ENCODE assay signal across 21 cellular contexts in genomic region chr1:83741751-83742150, GRCh38.
"Had no signal": no experiment of that assay in that cellular context is flagged by ENCODE, and none has a peak within 500 bp of the region (broad histone marks: within the 10 kb centered on the region; RNA-seq: fewer than 3 reads in every experiment).

No MANE protein-coding gene starts in this region.

- H3K79me2 ChIP-seq: parathyroid adenoma had no signal

- ATAC-seq: activated naive CD8-positive, alpha-beta T cell treated with anti-CD3 and anti-CD28 coated beads, Interleukin-2, amount 50 U/mL, for 24 hours; gastrocnemius medialis; left lung; stimulated activated memory B cell treated with anti-CD40 and anti-IgM and Interleukin-4, amounts not matched to agents 10 μg/mL and 1 μg/mL and 100 μg/mL, for 72 hours had no signal

- H3K27me3 Mint-ChIP-seq: activated CD4-positive, alpha-beta T cell treated with anti-CD3 and anti-CD28 coated beads, Interleukin-2, amount 10 ng/mL, durations not matched to agents 24 days and 14 days; activated naive CD4-positive, alpha-beta T cell treated with anti-CD3 and anti-CD28 coated beads, Interleukin-2, amount 10 ng/mL, durations not matched to agents 7 days and 5 days; activated naive CD8-positive, alpha-beta T cell treated with anti-CD3 and anti-CD28 coated beads, Interleukin-2, amount 50 U/mL, for 24 hours; central memory CD8-positive, alpha-beta T cell; stimulated activated memory B cell treated with anti-CD40 and anti-IgM and Interleukin-4, amounts not matched to agents 10 μg/mL and 1 μg/mL and 100 μg/mL, for 72 hours had no signal

- H3K9ac ChIP-seq: parathyroid adenoma had no signal

- H3K27ac Mint-ChIP-seq: activated CD4-positive, alpha-beta T cell treated with anti-CD3 and anti-CD28 coated beads, Interleukin-2, amount 10 ng/mL, durations not matched to agents 24 days and 14 days; activated naive CD4-positive, alpha-beta T cell treated with anti-CD3 and anti-CD28 coated beads, Interleukin-2, amount 10 ng/mL, durations not matched to agents 7 days and 5 days; activated naive CD8-positive, alpha-beta T cell treated with anti-CD3 and anti-CD28 coated beads, Interleukin-2, amount 50 U/mL, for 24 hours; stimulated activated memory B cell treated with anti-CD40 and anti-IgM and Interleukin-4, amounts not matched to agents 10 μg/mL and 1 μg/mL and 100 μg/mL, for 72 hours had no signal

- H2AFZ ChIP-seq: parathyroid adenoma had no signal

- H3K4me3 Mint-ChIP-seq: activated CD4-positive, alpha-beta T cell treated with anti-CD3 and anti-CD28 coated beads, Interleukin-2, amount 10 ng/mL, durations not matched to agents 24 days and 14 days; activated naive CD4-positive, alpha-beta T cell treated with anti-CD3 and anti-CD28 coated beads, Interleukin-2, amount 10 ng/mL, durations not matched to agents 7 days and 5 days; activated naive CD8-positive, alpha-beta T cell treated with anti-CD3 and anti-CD28 coated beads, Interleukin-2, amount 50 U/mL, for 24 hours; central memory CD8-positive, alpha-beta T cell; stimulated activated memory B cell treated with anti-CD40 and anti-IgM and Interleukin-4, amounts not matched to agents 10 μg/mL and 1 μg/mL and 100 μg/mL, for 72 hours had no signal

- H3K4me1 ChIP-seq: colonic mucosa, gastrocnemius medialis, left lung, parathyroid adenoma, sigmoid colon, spleen had no signal

- H3K4me3 ChIP-seq: colonic mucosa, gastrocnemius medialis, left lung, sigmoid colon, spleen, thoracic aorta had no signal

- H3K4me1 Mint-ChIP-seq: activated CD4-positive, alpha-beta T cell treated with anti-CD3 and anti-CD28 coated beads, Interleukin-2, amount 10 ng/mL, durations not matched to agents 24 days and 14 days; activated naive CD4-positive, alpha-beta T cell treated with anti-CD3 and anti-CD28 coated beads, Interleukin-2, amount 10 ng/mL, durations not matched to agents 7 days and 5 days; activated naive CD8-positive, alpha-beta T cell treated with anti-CD3 and anti-CD28 coated beads, Interleukin-2, amount 50 U/mL, for 24 hours; central memory CD8-positive, alpha-beta T cell had no signal

- DNase-seq: activated CD4-positive, alpha-beta T cell treated with anti-CD3 and anti-CD28 coated beads, Interleukin-2, amount 10 ng/mL, durations not matched to agents 24 days and 14 days; activated CD8-positive, alpha-beta memory T cell treated with anti-CD3 and anti-CD28 coated beads, Interleukin-2, amount 50 U/mL, for 4 hours; activated effector memory CD4-positive, alpha-beta T cell treated with Interleukin-2 at 50 U/mL for 16 hours; activated naive CD4-positive, alpha-beta T cell treated with anti-CD3 and anti-CD28 coated beads, Interleukin-2, amount 10 ng/mL, durations not matched to agents 7 days and 5 days; activated naive CD8-positive, alpha-beta T cell treated with anti-CD3 and anti-CD28 coated beads, Interleukin-2, amount 50 U/mL, for 24 hours; activated T-cell treated with anti-CD3 and anti-CD28 coated beads, Interleukin-2, amount 50 U/mL, for 48 hours; anterior cingulate cortex; brain microvascular endothelial cell; colonic mucosa; gastrocnemius medialis; head of caudate nucleus; left lung; midbrain; sigmoid colon; spleen; stimulated activated CD4-positive, alpha-beta T cell treated with anti-CD3 and anti-CD28 coated beads, Interleukin-4, amount 100 ng/mL, for 4 hours; T-helper 2 cell had no signal

- H3K9me3 ChIP-seq: colonic mucosa, gastrocnemius medialis, left lung, sigmoid colon, spleen, thoracic aorta had no signal

- H3K27ac ChIP-seq: brain microvascular endothelial cell, colonic mucosa, gastrocnemius medialis, left lung, parathyroid adenoma, sigmoid colon, spleen, thoracic aorta had no signal

- H3K36me3 ChIP-seq: brain microvascular endothelial cell, colonic mucosa, gastrocnemius medialis, left lung, sigmoid colon, spleen, thoracic aorta had no signal

- H3K9me3 Mint-ChIP-seq: activated CD4-positive, alpha-beta T cell treated with anti-CD3 and anti-CD28 coated beads, Interleukin-2, amount 10 ng/mL, durations not matched to agents 24 days and 14 days; activated naive CD4-positive, alpha-beta T cell treated with anti-CD3 and anti-CD28 coated beads, Interleukin-2, amount 10 ng/mL, durations not matched to agents 7 days and 5 days; activated naive CD8-positive, alpha-beta T cell treated with anti-CD3 and anti-CD28 coated beads, Interleukin-2, amount 50 U/mL, for 24 hours; stimulated activated memory B cell treated with anti-CD40 and anti-IgM and Interleukin-4, amounts not matched to agents 10 μg/mL and 1 μg/mL and 100 μg/mL, for 72 hours had no signal

- H3K36me3 Mint-ChIP-seq: activated naive CD4-positive, alpha-beta T cell treated with anti-CD3 and anti-CD28 coated beads, Interleukin-2, amount 10 ng/mL, durations not matched to agents 7 days and 5 days; stimulated activated memory B cell treated with anti-CD40 and anti-IgM and Interleukin-4, amounts not matched to agents 10 μg/mL and 1 μg/mL and 100 μg/mL, for 72 hours had no signal

- H3K27me3 ChIP-seq: brain microvascular endothelial cell, colonic mucosa, gastrocnemius medialis, left lung, sigmoid colon, spleen had no signal
